Comparison of ENCODE assay signal across 1 cellular context in the genomic region with DNA sequence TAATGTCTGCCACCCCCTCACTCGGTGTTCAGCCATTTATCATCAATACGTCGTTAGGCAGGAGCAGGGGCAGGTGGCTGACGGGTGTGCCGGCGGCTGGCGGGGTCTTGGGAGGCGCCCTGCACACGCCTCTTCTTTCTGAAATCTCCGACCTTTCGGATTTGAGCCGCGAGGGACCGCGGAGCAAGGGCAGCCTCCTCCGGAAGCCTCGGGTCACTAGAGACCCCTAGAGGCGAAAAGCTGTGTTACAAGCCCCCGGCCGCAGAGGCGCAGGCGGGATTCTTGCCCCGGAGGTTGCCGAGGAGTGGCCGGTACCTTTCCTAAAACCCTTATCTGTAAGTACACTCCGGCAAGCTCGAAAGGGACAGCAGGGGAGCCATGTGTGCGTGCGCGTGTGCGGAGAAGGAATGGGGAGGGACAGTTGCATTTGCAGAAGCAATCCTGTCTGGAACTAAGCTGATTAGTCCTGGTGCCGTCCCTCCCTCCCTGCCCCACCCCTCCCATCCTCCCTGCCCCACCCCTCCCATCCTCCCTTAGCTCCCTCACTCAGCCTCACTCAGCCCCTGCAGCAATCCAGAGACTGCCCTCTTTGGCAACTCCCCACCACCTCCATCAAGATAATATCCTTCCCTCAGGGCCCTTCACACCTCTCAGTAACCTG.
A peak's percentile ranks its signal among the peaks of the same experiment; 100 is the strongest.
TF ChIP-seq lines count a peak whose summit lies in the region.

No MANE protein-coding gene starts in this region.

TF ChIP-seq in WTC11, 78 proteins besides CTCF, POLR2A, EP300 and RAD21 (continued from another document):
- TF ChIP-seq, protein P1, sequence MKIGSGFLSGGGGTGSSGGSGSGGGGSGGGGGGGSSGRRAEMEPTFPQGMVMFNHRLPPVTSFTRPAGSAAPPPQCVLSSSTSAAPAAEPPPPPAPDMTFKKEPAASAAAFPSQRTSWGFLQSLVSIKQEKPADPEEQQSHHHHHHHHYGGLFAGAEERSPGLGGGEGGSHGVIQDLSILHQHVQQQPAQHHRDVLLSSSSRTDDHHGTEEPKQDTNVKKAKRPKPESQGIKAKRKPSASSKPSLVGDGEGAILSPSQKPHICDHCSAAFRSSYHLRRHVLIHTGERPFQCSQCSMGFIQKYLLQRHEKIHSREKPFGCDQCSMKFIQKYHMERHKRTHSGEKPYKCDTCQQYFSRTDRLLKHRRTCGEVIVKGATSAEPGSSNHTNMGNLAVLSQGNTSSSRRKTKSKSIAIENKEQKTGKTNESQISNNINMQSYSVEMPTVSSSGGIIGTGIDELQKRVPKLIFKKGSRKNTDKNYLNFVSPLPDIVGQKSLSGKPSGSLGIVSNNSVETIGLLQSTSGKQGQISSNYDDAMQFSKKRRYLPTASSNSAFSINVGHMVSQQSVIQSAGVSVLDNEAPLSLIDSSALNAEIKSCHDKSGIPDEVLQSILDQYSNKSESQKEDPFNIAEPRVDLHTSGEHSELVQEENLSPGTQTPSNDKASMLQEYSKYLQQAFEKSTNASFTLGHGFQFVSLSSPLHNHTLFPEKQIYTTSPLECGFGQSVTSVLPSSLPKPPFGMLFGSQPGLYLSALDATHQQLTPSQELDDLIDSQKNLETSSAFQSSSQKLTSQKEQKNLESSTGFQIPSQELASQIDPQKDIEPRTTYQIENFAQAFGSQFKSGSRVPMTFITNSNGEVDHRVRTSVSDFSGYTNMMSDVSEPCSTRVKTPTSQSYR (CRISPR knock-in tag; IDR thresholded peaks at IDR 0.05) = peak; percentile 51; the same call in 1 of the 2 replicates
- no peak for TF ChIP-seq NR2C2 (CRISPR knock-in tag; IDR thresholded peaks at IDR 0.05)
- TF ChIP-seq, protein P2, sequence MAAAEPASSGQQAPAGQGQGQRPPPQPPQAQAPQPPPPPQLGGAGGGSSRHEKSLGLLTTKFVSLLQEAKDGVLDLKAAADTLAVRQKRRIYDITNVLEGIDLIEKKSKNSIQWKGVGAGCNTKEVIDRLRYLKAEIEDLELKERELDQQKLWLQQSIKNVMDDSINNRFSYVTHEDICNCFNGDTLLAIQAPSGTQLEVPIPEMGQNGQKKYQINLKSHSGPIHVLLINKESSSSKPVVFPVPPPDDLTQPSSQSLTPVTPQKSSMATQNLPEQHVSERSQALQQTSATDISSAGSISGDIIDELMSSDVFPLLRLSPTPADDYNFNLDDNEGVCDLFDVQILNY (CRISPR knock-in tag; IDR thresholded peaks at IDR 0.05) = 0 out of 2 replicates have a peak, but pooled peaks have one; percentile 51
- TF ChIP-seq, protein P3, sequence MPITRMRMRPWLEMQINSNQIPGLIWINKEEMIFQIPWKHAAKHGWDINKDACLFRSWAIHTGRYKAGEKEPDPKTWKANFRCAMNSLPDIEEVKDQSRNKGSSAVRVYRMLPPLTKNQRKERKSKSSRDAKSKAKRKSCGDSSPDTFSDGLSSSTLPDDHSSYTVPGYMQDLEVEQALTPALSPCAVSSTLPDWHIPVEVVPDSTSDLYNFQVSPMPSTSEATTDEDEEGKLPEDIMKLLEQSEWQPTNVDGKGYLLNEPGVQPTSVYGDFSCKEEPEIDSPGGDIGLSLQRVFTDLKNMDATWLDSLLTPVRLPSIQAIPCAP (CRISPR knock-in tag; IDR thresholded peaks at IDR 0.05) = 0 out of 2 replicates have a peak, but pooled peaks have one; percentile 7
- TF ChIP-seq, protein P4, sequence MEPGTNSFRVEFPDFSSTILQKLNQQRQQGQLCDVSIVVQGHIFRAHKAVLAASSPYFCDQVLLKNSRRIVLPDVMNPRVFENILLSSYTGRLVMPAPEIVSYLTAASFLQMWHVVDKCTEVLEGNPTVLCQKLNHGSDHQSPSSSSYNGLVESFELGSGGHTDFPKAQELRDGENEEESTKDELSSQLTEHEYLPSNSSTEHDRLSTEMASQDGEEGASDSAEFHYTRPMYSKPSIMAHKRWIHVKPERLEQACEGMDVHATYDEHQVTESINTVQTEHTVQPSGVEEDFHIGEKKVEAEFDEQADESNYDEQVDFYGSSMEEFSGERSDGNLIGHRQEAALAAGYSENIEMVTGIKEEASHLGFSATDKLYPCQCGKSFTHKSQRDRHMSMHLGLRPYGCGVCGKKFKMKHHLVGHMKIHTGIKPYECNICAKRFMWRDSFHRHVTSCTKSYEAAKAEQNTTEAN (CRISPR knock-in tag; IDR thresholded peaks at IDR 0.05) = no peak
